In genomic region chr1:35808376-35809155, GRCh38 we compare ENCODE assay signal across 1 cellular context.
A peak's percentile ranks its signal among the peaks of the same experiment; 100 is the strongest.
TF ChIP-seq lines count a peak whose summit lies in the region.

No MANE protein-coding gene starts in this region.

TF ChIP-seq in K562, 482 proteins besides CTCF, POLR2A, EP300 and RAD21 (continued from another document):
- peak; percentile 78 for TF ChIP-seq PRDM10 (IDR thresholded peaks at IDR 0.05; ENCODE audit: partially characterized antibody)
- TF ChIP-seq ZNF436 (CRISPR knock-in tag; IDR thresholded peaks at IDR 0.05) = no peak
- TF ChIP-seq PKNOX1 (IDR thresholded peaks at IDR 0.05) = peak; percentile 94
- TF ChIP-seq NFXL1 (CRISPR knock-in tag; IDR thresholded peaks at IDR 0.05) = no peak
- no peak for TF ChIP-seq ZBTB9 (CRISPR knock-in tag; IDR thresholded peaks at IDR 0.05)
- TF ChIP-seq NFRKB (IDR thresholded peaks at IDR 0.05; ENCODE audit: low read depth) = peak; percentile 37; the same call in 1 of the 2 replicates
- peak; percentile 53 for TF ChIP-seq MYC (IDR thresholded peaks at IDR 0.05; ENCODE audit: low read depth, low read length)
- no peak for TF ChIP-seq MYC (CRISPR knock-in tag; IDR thresholded peaks at IDR 0.05; ENCODE audit: borderline replicate concordance, low read depth)
- 0 out of 4 replicates have a peak, but pooled peaks of 1 of the 2 experiments have one; percentile 24 for TF ChIP-seq NONO (IDR thresholded peaks at IDR 0.05; ENCODE audit: low read depth in 2 of 2, low read length in 1 of 2)
- TF ChIP-seq RB1 (IDR thresholded peaks at IDR 0.05; ENCODE audit: low read depth) = peak; percentile 34
- peak; percentile 65 for TF ChIP-seq VEZF1 (CRISPR knock-in tag; IDR thresholded peaks at IDR 0.05)
- TF ChIP-seq GABPB1 (CRISPR knock-in tag; IDR thresholded peaks at IDR 0.05) = peak; percentile 65
- 0 out of 2 replicates have a peak, but pooled peaks have one; percentile 67 for TF ChIP-seq KAT7 (CRISPR knock-in tag; IDR thresholded peaks at IDR 0.05; ENCODE audit: borderline replicate concordance)
- TF ChIP-seq POLR2H (tag; IDR thresholded peaks at IDR 0.05; ENCODE audit: low read depth) = no peak
- TF ChIP-seq ZNF165 (CRISPR knock-in tag; IDR thresholded peaks at IDR 0.05; ENCODE audit: borderline replicate concordance) = no peak
- peak; percentile 49; the same call in 1 of the 2 replicates for TF ChIP-seq AFF4 (CRISPR knock-in tag; IDR thresholded peaks at IDR 0.05)
- TF ChIP-seq TAF1 (IDR thresholded peaks at IDR 0.05; ENCODE audit: control insufficient read depth, extremely low read depth, insufficient read depth, low read length, severe bottlenecking) = peak; percentile 25
- 0 out of 2 replicates have a peak, but pooled peaks have one; percentile 31 for TF ChIP-seq ARID3B (CRISPR knock-in tag; IDR thresholded peaks at IDR 0.05; ENCODE audit: borderline replicate concordance)
- TF ChIP-seq CREM (IDR thresholded peaks at IDR 0.05; ENCODE audit: low read depth) = peak; percentile 9; the same call in 1 of the 2 replicates
- peak; percentile 21; the same call in 1 of the 2 replicates for TF ChIP-seq MBD2 (IDR thresholded peaks at IDR 0.05; ENCODE audit: borderline replicate concordance, low read depth)
- peak; percentile 69; the same call in 1 of the 2 replicates for TF ChIP-seq ZBTB7A (IDR thresholded peaks at IDR 0.05; ENCODE audit: borderline replicate concordance, control insufficient read depth, low read depth, low read length)
- TF ChIP-seq MAZ (CRISPR knock-in tag; conservative IDR thresholded peaks at IDR 0.05 in 1 of 2, IDR thresholded peaks at IDR 0.05 in 1 of 2) = peak in 1 of 2 experiments; percentile 61; a peak in 3 of 4 replicates
- 0 out of 2 replicates have a peak, but pooled peaks have one; percentile 12 for TF ChIP-seq SMARCA4 (IDR thresholded peaks at IDR 0.05)
- TF ChIP-seq PHF20 (IDR thresholded peaks at IDR 0.05; ENCODE audit: partially characterized antibody) = peak; percentile 30
- TF ChIP-seq POLR2G (IDR thresholded peaks at IDR 0.05; ENCODE audit: low read depth, low read length) = peak; percentile 81
- TF ChIP-seq STAT6 (CRISPR knock-in tag; IDR thresholded peaks at IDR 0.05) = peak; percentile 64; the same call in 1 of the 2 replicates
- peak; percentile 62 for TF ChIP-seq RBBP5 (IDR thresholded peaks at IDR 0.05; ENCODE audit: borderline replicate concordance, insufficient read depth, low read length, poor library complexity, severe bottlenecking)
- TF ChIP-seq KLF13 (tag; IDR thresholded peaks at IDR 0.05; ENCODE audit: borderline replicate concordance, low read depth) = 0 out of 2 replicates have a peak, but pooled peaks have one; percentile 19
- peak in 2 of 3 experiments; percentile 71 to 78 for TF ChIP-seq YY1 (IDR thresholded peaks at IDR 0.05; ENCODE audit: borderline replicate concordance in 1 of 3, control insufficient read depth in 1 of 3, extremely low read depth in 1 of 3, insufficient read depth in 3 of 3, insufficient read length in 1 of 3, insufficient replicate concordance in 2 of 3, low read depth in 1 of 3, low read length in 2 of 3)
- 0 out of 2 replicates have a peak, but pooled peaks have one; percentile 12 for TF ChIP-seq PHB (CRISPR knock-in tag; IDR thresholded peaks at IDR 0.05)
- peak; percentile 76 for TF ChIP-seq RBFOX2 (IDR thresholded peaks at IDR 0.05; ENCODE audit: low read depth, low read length)
